In genomic region chr2:101125799-101126198, GRCh38 we compare ENCODE assay signal across 14 cellular contexts. TPM values are rescaled to one million over a fixed set of nuclear protein-coding genes. Genes with fewer than 3 reads are reported as not detected.
DNase-seq lines count a peak whose midpoint lies in the region; ATAC-seq and TF ChIP-seq lines count a peak whose summit lies in the region.
"Had no signal": no experiment of that assay in that cellular context is flagged by ENCODE, and none has a peak within 500 bp of the region (broad histone marks: within the 10 kb centered on the region; RNA-seq: fewer than 3 reads in every experiment).

No MANE protein-coding gene starts in this region.

- H3K4me1 ChIP-seq in heart right ventricle (peaks cover 25 to 79% (median 55%) of the 10 kb centered on the region in 9 donors), esophagus muscularis mucosa (peaks cover 42 to 63% (median 46%) of the 10 kb centered on the region in 4 donors), trophoblast cell (ENCODE audit: control insufficient read depth in 1 of 2, insufficient read depth in 2 of 2, low read length in 2 of 2) (peaks cover 0 to 6% of the 10 kb centered on the region in 2 experiments), uterus (peaks cover 17 to 23% of the 10 kb centered on the region in 2 donors)

- 78 to 80% methylated on average over 3 of the region's 3 CpGs for WGBS in heart right ventricle, 2 donors
- WGBS in esophagus muscularis mucosa = 92% methylated on average over 3 of the region's 3 CpGs
- WGBS in trophoblast cell (ENCODE audit: extremely low coverage, insufficient coverage, insufficient read length) = no CpG with 5 or more reads among the region's 3 CpGs

- no peaks in the 10 kb centered on the region for H3K9me3 ChIP-seq in heart right ventricle
- no peaks in the 10 kb centered on the region for H3K9me3 ChIP-seq in esophagus muscularis mucosa
- no peaks in the 10 kb centered on the region for H3K9me3 ChIP-seq in trophoblast cell (ENCODE audit: insufficient read depth, low read depth, low read length)
- no peaks in the 10 kb centered on the region for H3K9me3 ChIP-seq in uterus
- H3K9me3 ChIP-seq: adrenal gland had no signal

- H2BK5ac ChIP-seq in trophoblast cell (ENCODE audit: low read depth, low read length, poor library complexity) = no peak overlapping the region

- H3K36me3 ChIP-seq in heart right ventricle (no peaks in the 10 kb centered on the region), esophagus muscularis mucosa (no peaks in the 10 kb centered on the region), trophoblast cell (ENCODE audit: control insufficient read depth in 1 of 2, insufficient read depth in 2 of 2, low read length in 2 of 2) (no peaks in the 10 kb centered on the region), uterus (no peaks in the 10 kb centered on the region)
- H3K36me3 ChIP-seq: adrenal gland had no signal

- no peak for DNase-seq in heart right ventricle
- no peak for DNase-seq in left cardiac atrium
- DNase-seq in esophagus muscularis mucosa (ENCODE audit: extremely low spot score) = no peak
- peak in 1 of 2 donors; percentile 30 for DNase-seq in trophoblast cell
- no peak for DNase-seq in uterus
- DNase-seq in A172 (ENCODE audit: low spot score) = no peak
- DNase-seq in GM10266 (ENCODE audit: extremely low spot score) = no peak
- DNase-seq: activated T-cell treated with anti-CD3 and anti-CD28 coated beads, Interleukin-2, amount 50 U/mL, for 72 hours; adrenal gland; erythroblast; GDM1; NCI-H2107 had no signal

- H3K4me3 ChIP-seq in heart right ventricle (no peak overlapping the region), esophagus muscularis mucosa (no peak overlapping the region), trophoblast cell (ENCODE audit: low read depth, low read length) (no peak overlapping the region), uterus (no peak overlapping the region)
- H3K4me3 ChIP-seq: adrenal gland, GM23338 had no signal

- TF ChIP-seq CTCF in heart right ventricle (IDR thresholded peaks at IDR 0.05) (no peak), esophagus muscularis mucosa (IDR thresholded peaks at IDR 0.05) (no peak), uterus (IDR thresholded peaks at IDR 0.05) (no peak), GM10266 (IDR thresholded peaks at IDR 0.05; ENCODE audit: control insufficient read depth, insufficient read depth, low read depth, missing control alignments) (no peak)

- intact Hi-C loops in heart right ventricle (cut with DNase I) = no loop called here
- intact Hi-C loops in left cardiac atrium (cut with DNase I) = no loop called here
- intact Hi-C loops in esophagus muscularis mucosa (cut with DNase I) = no loop called here
- intact Hi-C loops in uterus (cut with DNase I; ENCODE audit: low total_unique reads) = no loop called here

- H3K14ac ChIP-seq in trophoblast cell (ENCODE audit: low read length) = no peak overlapping the region

- no peak overlapping the region for H2AK5ac ChIP-seq in trophoblast cell (ENCODE audit: low read length)

- TF ChIP-seq POLR2A in esophagus muscularis mucosa (IDR thresholded peaks at IDR 0.05; ENCODE audit: low read depth) = no peak
- TF ChIP-seq POLR2A in uterus (IDR thresholded peaks at IDR 0.05) = no peak

- H2AFZ ChIP-seq in trophoblast cell (ENCODE audit: insufficient read depth, low read length, poor library complexity) = no peak overlapping the region
- H2AFZ ChIP-seq: GM23338 had no signal

- no peak overlapping the region for H3K9ac ChIP-seq in trophoblast cell (ENCODE audit: low read length)

- no peak overlapping the region for H2BK12ac ChIP-seq in trophoblast cell (ENCODE audit: low read length)

- H3K23ac ChIP-seq in trophoblast cell (ENCODE audit: low read length) = no peak overlapping the region

- no peak overlapping the region for H3K4me2 ChIP-seq in trophoblast cell (ENCODE audit: low read length)
- H3K4me2 ChIP-seq: GM23338 had no signal

- no peaks in the 10 kb centered on the region for H3K79me1 ChIP-seq in trophoblast cell (ENCODE audit: low read length)

- H4K12ac ChIP-seq in trophoblast cell (ENCODE audit: low read depth, low read length) = no peak overlapping the region

- peak overlapping the region in 9 of 10 donors; percentile 57 to 89 (median 76) for H3K27ac ChIP-seq in heart right ventricle
- peak overlapping the region; percentile 68 to 80 (median 74) for H3K27ac ChIP-seq in esophagus muscularis mucosa (replicated peaks in 1 of 4)
- H3K27ac ChIP-seq in trophoblast cell (ENCODE audit: low read depth, low read length) = no peak overlapping the region
- peak overlapping the region; percentile 80 to 85 for H3K27ac ChIP-seq in uterus

- no peak overlapping the region for H3K4ac ChIP-seq in trophoblast cell (ENCODE audit: low read depth, low read length)

- no peak for TF ChIP-seq EP300 in esophagus muscularis mucosa (IDR thresholded peaks at IDR 0.05)

- no peak overlapping the region for H4K91ac ChIP-seq in trophoblast cell (ENCODE audit: low read depth, low read length)

- H2BK120ac ChIP-seq in trophoblast cell (ENCODE audit: insufficient read depth, low read length, poor library complexity) = no peak overlapping the region

- no peaks in the 10 kb centered on the region for H3K79me2 ChIP-seq in trophoblast cell (ENCODE audit: control insufficient read depth, insufficient read depth, low read length, poor library complexity)

- peak overlapping the region; percentile 35 for H3K18ac ChIP-seq in trophoblast cell (ENCODE audit: low read length)

- no peak for ATAC-seq in heart right ventricle
- no peak for ATAC-seq in left cardiac atrium
- ATAC-seq in GM18870 (IDR thresholded peaks at IDR 0.05; ENCODE audit: unreplicated experiment) = no peak
- ATAC-seq: activated T-cell treated with anti-CD3 and anti-CD28 coated beads, Interleukin-2, amount 50 U/mL, for 72 hours; GM23338 had no signal

- H3K27me3 ChIP-seq in heart right ventricle (no peaks in the 10 kb centered on the region), esophagus muscularis mucosa (no peaks in the 10 kb centered on the region), trophoblast cell (ENCODE audit: insufficient read depth, low read length) (no peaks in the 10 kb centered on the region), uterus (no peaks in the 10 kb centered on the region)
- H3K27me3 ChIP-seq: adrenal gland had no signal

- no peak overlapping the region for H4K8ac ChIP-seq in trophoblast cell (ENCODE audit: low read depth, low read length)

RNA-seq across cellular contexts. Expression of gene TBC1D8, which starts 25.4 kb away (rescaled TPM):
- 10 to 100 TPM; 42.6 to 69.5 (median 55.8) TPM for total RNA-seq in heart right ventricle
- 10 to 100 TPM; 24.0 to 41.6 TPM for polyA plus RNA-seq in heart right ventricle
- total RNA-seq in left cardiac atrium = 10 to 100 TPM; 33.4 to 41.2 TPM
- 10 to 100 TPM; 16.7 to 23.4 (median 20.4) TPM for total RNA-seq in esophagus muscularis mucosa
- polyA plus RNA-seq in trophoblast cell (2013) = 3.6 and 4.0 TPM in 2 replicates
- total RNA-seq in uterus = 10 to 100 TPM; 16.7 to 44.0 (median 19.7) TPM
- total RNA-seq in A172 (2014; rRNA removed; shearing (Covaris generic)) = 4.3 and 4.9 TPM in 2 replicates
